8 cellular contexts compared by ENCODE assay signal in the genomic region with DNA sequence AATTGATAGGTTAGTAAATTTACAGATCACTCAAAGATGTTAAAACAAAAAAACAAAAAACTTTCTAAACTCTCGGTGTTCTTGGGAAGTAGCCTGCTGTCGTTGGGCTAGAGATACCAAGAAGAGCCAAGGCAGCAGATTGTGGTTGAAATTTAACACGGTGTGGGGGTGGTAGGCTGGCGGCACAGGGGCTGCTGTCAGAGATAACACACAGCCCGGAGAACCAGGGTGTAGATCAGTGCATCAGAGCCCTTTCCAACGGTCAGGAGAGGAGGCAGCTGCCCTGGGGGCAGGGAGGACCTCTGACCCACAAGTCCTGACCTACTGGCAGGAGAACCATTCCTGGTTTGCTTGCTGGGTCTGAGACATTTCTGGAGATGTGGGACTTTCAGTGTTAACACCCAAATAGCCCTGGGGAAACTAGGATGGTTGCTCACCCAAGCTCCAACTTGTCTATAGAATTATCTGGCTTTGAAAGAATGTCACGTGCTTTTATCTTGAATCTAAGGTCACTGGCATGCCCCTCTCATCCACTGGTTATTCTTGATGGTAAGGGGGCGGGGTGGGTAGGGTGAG.
DNase-seq lines count a peak whose midpoint lies in the region; ATAC-seq, FAIRE-seq and TF ChIP-seq lines count a peak whose summit lies in the region.
"Not testable (repeated sequence)": the region's sequence is repeated elsewhere in the genome, so short reads cannot be mapped to it uniquely, and the experiment has no call there.

No MANE protein-coding gene starts in this region.

- DNase-seq in CD8-positive, alpha-beta memory T cell; chondrocyte (ENCODE audit: low spot score): not testable (repeated sequence)
- DNase-seq in M059J (ENCODE audit: low read depth) = peak; percentile 70
- DNase-seq in activated CD4-positive, alpha-beta T cell treated with anti-CD3 and anti-CD28 coated beads, Interleukin-2, amount 10 ng/mL, durations not matched to agents 24 days and 14 days = peak; percentile 75
- DNase-seq in activated effector memory CD4-positive, alpha-beta T cell treated with anti-CD3 and anti-CD28 coated beads, Interleukin-2, amount 50 U/mL, for 16 hours = peak; percentile 73
- DNase-seq in islet precursor cell = peak; percentile 95
- DNase-seq in pancreas = peak in 1 of 6 donors; percentile 7
- DNase-seq in stimulated activated CD8-positive, alpha-beta memory T cell treated with anti-CD3 and anti-CD28 coated beads, Interleukin-7, amount 100 ng/mL, for 48 hours (ENCODE audit: extremely low read depth in 1 of 2, low read depth in 1 of 2) = peak; percentile 15 to 55

- not testable (repeated sequence) for H3K36me3 ChIP-seq in CD8-positive, alpha-beta memory T cell (ENCODE audit: insufficient read depth, low read length); pancreas

- H3K27ac Mint-ChIP-seq in CD8-positive, alpha-beta memory T cell = peak overlapping the region in 5 of 8 donors; percentile 48 to 85 (median 80)
- peak overlapping the region; percentile 92 for H3K27ac Mint-ChIP-seq in activated CD4-positive, alpha-beta T cell treated with anti-CD3 and anti-CD28 coated beads, Interleukin-2, amount 10 ng/mL, durations not matched to agents 24 days and 14 days
- H3K27ac Mint-ChIP-seq in chondrocyte (ENCODE audit: unreplicated experiment) = peak overlapping the region; percentile 76

- H3K9me3 Mint-ChIP-seq in CD8-positive, alpha-beta memory T cell; activated CD4-positive, alpha-beta T cell treated with anti-CD3 and anti-CD28 coated beads, Interleukin-2, amount 10 ng/mL, durations not matched to agents 24 days and 14 days; chondrocyte (ENCODE audit: low read depth): not testable (repeated sequence)

- peaks cover 2 to 10% (median 4%) of the 10 kb centered on the region in 3 donors for H3K4me1 Mint-ChIP-seq in CD8-positive, alpha-beta memory T cell
- H3K4me1 Mint-ChIP-seq in activated CD4-positive, alpha-beta T cell treated with anti-CD3 and anti-CD28 coated beads, Interleukin-2, amount 10 ng/mL, durations not matched to agents 24 days and 14 days; chondrocyte (ENCODE audit: low read depth): not testable (repeated sequence)

- ATAC-seq in pancreas = peak in 3 of 4 donors; percentile 51 to 69 (median 53)

- not testable (repeated sequence) for H3K36me3 Mint-ChIP-seq in CD8-positive, alpha-beta memory T cell; activated CD4-positive, alpha-beta T cell treated with anti-CD3 and anti-CD28 coated beads, Interleukin-2, amount 10 ng/mL, durations not matched to agents 24 days and 14 days (ENCODE audit: low read depth); chondrocyte (ENCODE audit: low read depth)

- POLR2A ChIA-PET in CD8-positive, alpha-beta memory T cell (lab: Charles Lee) = not testable (repeated sequence)

- TF ChIP-seq CTCF in chondrocyte (IDR thresholded peaks at IDR 0.05); pancreas (IDR thresholded peaks at IDR 0.05): not testable (repeated sequence)

- 2 to 7% methylated on average over 4 to 5 of the region's 8 CpGs for WGBS in pancreas, 2 donors

- not testable (repeated sequence) for H3K27me3 Mint-ChIP-seq in CD8-positive, alpha-beta memory T cell; activated CD4-positive, alpha-beta T cell treated with anti-CD3 and anti-CD28 coated beads, Interleukin-2, amount 10 ng/mL, durations not matched to agents 24 days and 14 days; chondrocyte (ENCODE audit: low read depth)

- not testable (repeated sequence) for H3K4me3 ChIP-seq in CD8-positive, alpha-beta memory T cell (ENCODE audit: low read length); pancreas

- intact Hi-C loops in activated CD4-positive, alpha-beta T cell treated with anti-CD3 and anti-CD28 coated beads, Interleukin-2, amount 10 ng/mL, durations not matched to agents 24 days and 14 days (cut with micrococcal nuclease); pancreas (cut with DNase I): not testable (repeated sequence)

- not testable (repeated sequence) for H3K4me1 ChIP-seq in CD8-positive, alpha-beta memory T cell (ENCODE audit: insufficient read depth, low read length); pancreas

- not testable (repeated sequence) for FAIRE-seq in pancreas (lab: Jason Lieb, UNC)

- H3K27me3 ChIP-seq in CD8-positive, alpha-beta memory T cell (ENCODE audit: insufficient read depth, low read length, poor library complexity, severe bottlenecking); pancreas: not testable (repeated sequence)

- H3K9me3 ChIP-seq in CD8-positive, alpha-beta memory T cell (ENCODE audit: low read length); pancreas: not testable (repeated sequence)

- not testable (repeated sequence) for H3K27ac ChIP-seq in CD8-positive, alpha-beta memory T cell (ENCODE audit: low read depth, low read length); pancreas

- H3K4me3 Mint-ChIP-seq in CD8-positive, alpha-beta memory T cell = peak overlapping the region in 2 of 7 donors; percentile 45
- peak overlapping the region; percentile 68 for H3K4me3 Mint-ChIP-seq in activated CD4-positive, alpha-beta T cell treated with anti-CD3 and anti-CD28 coated beads, Interleukin-2, amount 10 ng/mL, durations not matched to agents 24 days and 14 days
- not testable (repeated sequence) for H3K4me3 Mint-ChIP-seq in chondrocyte (ENCODE audit: unreplicated experiment)

- CTCF ChIA-PET in CD8-positive, alpha-beta memory T cell (lab: Charles Lee) = not testable (repeated sequence)
